In the genomic region with DNA sequence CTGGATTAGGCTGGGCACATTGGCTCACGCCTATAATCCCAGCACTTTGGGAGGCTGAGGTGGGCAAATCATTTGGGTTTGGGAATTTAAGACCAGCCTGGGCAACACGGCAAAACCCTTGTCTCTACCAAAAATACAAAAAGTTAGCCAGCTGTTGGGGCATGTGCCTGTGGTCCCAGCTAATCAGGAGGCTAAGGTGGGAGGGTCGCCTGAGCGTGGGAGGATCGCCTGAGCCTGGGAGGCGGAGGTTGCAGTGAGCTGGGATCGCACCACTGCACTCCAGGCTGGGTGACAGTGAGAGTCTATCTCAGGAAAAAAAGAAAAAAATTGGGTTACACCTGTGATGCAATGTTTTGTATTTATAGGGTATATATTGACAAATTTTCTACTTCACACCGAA, we compare ENCODE assay signal across 2 cellular contexts.
TF ChIP-seq lines count a peak whose summit lies in the region.

No MANE protein-coding gene starts in this region.

TF ChIP-seq in HEK293, 187 proteins besides CTCF, POLR2A, EP300 and RAD21:
- no peak for TF ChIP-seq ZSCAN16 (tag by site-specific recombination; IDR thresholded peaks at IDR 0.05)
- TF ChIP-seq ZNF433 (tag by site-specific recombination; IDR thresholded peaks at IDR 0.05; ENCODE audit: low read depth) = no peak
- no peak for TF ChIP-seq ZNF610 (tag by site-specific recombination; IDR thresholded peaks at IDR 0.05; ENCODE audit: borderline replicate concordance)
- no peak for TF ChIP-seq ZNF624 (tag by site-specific recombination; IDR thresholded peaks at IDR 0.05)
- no peak for TF ChIP-seq ZFP69B (tag by site-specific recombination; IDR thresholded peaks at IDR 0.05)
- TF ChIP-seq ZNF341 (tag by site-specific recombination; IDR thresholded peaks at IDR 0.05; ENCODE audit: low read depth) = no peak
- peak; percentile 74 for TF ChIP-seq ZFHX2 (tag by site-specific recombination; conservative IDR thresholded peaks at IDR 0.05)
- no peak for TF ChIP-seq ZNF354C (tag by site-specific recombination; IDR thresholded peaks at IDR 0.05; ENCODE audit: borderline replicate concordance, low read depth)
- TF ChIP-seq ZSCAN23 (tag by site-specific recombination; IDR thresholded peaks at IDR 0.05) = no peak

TF ChIP-seq in K562, 482 proteins besides CTCF, POLR2A, EP300 and RAD21:
- TF ChIP-seq EGR1 (conservative IDR thresholded peaks at IDR 0.05) (peak; percentile 65), DPF2 (IDR thresholded peaks at IDR 0.05) (no peak)
